In genomic region chr4:17186916-17187315, GRCh38 we compare ENCODE assay signal across 21 cellular contexts.
"Had no signal": no experiment of that assay in that cellular context is flagged by ENCODE, and none has a peak within 500 bp of the region (broad histone marks: within the 10 kb centered on the region; RNA-seq: fewer than 3 reads in every experiment).

No MANE protein-coding gene starts in this region.

- H3K4me1 Mint-ChIP-seq: activated naive CD4-positive, alpha-beta T cell treated with anti-CD3 and anti-CD28 coated beads, Interleukin-2, amount 10 ng/mL, durations not matched to agents 7 days and 5 days; activated naive CD8-positive, alpha-beta T cell treated with anti-CD3 and anti-CD28 coated beads, Interleukin-2, amount 50 U/mL, for 24 hours; stimulated activated naive B cell treated with anti-CD40 and anti-IgM and Interleukin-4, amounts not matched to agents 10 μg/mL and 1 μg/mL and 100 μg/mL, for 72 hours had no signal

- DNase-seq: activated CD4-positive, alpha-beta T cell treated with anti-CD3 and anti-CD28 coated beads, Interleukin-2, amount 50 U/mL, for 1 hour; activated CD4-positive, CD25-positive, alpha-beta regulatory T cell treated with anti-CD3 and anti-CD28 coated beads, Interleukin-2, amount 50 U/mL, for 72 hours; activated CD8-positive, alpha-beta memory T cell treated with anti-CD3 and anti-CD28 coated beads for 24 hours; activated CD8-positive, alpha-beta memory T cell treated with anti-CD3 and anti-CD28 coated beads, Interleukin-2, amount 50 U/mL, for 48 hours; activated effector memory CD4-positive, alpha-beta T cell treated with Interleukin-2 at 50 U/mL for 16 hours; activated naive CD4-positive, alpha-beta T cell treated with anti-CD3 and anti-CD28 coated beads, Interleukin-2, amount 10 ng/mL, durations not matched to agents 7 days and 5 days; activated naive CD8-positive, alpha-beta T cell treated with anti-CD3 and anti-CD28 coated beads, Interleukin-2, amount 50 U/mL, for 24 hours; activated T-cell treated with anti-CD3 and anti-CD28 coated beads, Interleukin-2, amount 50 U/mL, for 48 hours; cortex of kidney; islet precursor cell; left colon; lower lobe of right lung; ovary; spleen; stimulated activated naive B cell treated with anti-CD40 and anti-IgM and Interleukin-4, amounts not matched to agents 10 μg/mL and 1 μg/mL and 100 μg/mL, for 72 hours; T-helper 1 cell; T1000 had no signal

- ATAC-seq: activated naive CD8-positive, alpha-beta T cell treated with anti-CD3 and anti-CD28 coated beads, Interleukin-2, amount 50 U/mL, for 24 hours; esophagus mucosa; gastroesophageal sphincter; left colon; lower lobe of right lung; stimulated activated naive B cell treated with anti-CD40 and anti-IgM and Interleukin-4, amounts not matched to agents 10 μg/mL and 1 μg/mL and 100 μg/mL, for 72 hours had no signal

- H3K4me1 ChIP-seq: gastroesophageal sphincter, lower lobe of right lung, spleen had no signal

- H3K9me3 Mint-ChIP-seq: activated naive CD4-positive, alpha-beta T cell treated with anti-CD3 and anti-CD28 coated beads, Interleukin-2, amount 10 ng/mL, durations not matched to agents 7 days and 5 days; activated naive CD8-positive, alpha-beta T cell treated with anti-CD3 and anti-CD28 coated beads, Interleukin-2, amount 50 U/mL, for 24 hours had no signal

- H3K36me3 Mint-ChIP-seq: activated naive CD4-positive, alpha-beta T cell treated with anti-CD3 and anti-CD28 coated beads, Interleukin-2, amount 10 ng/mL, durations not matched to agents 7 days and 5 days; mesothelial cell of epicardium; stimulated activated naive B cell treated with anti-CD40 and anti-IgM and Interleukin-4, amounts not matched to agents 10 μg/mL and 1 μg/mL and 100 μg/mL, for 72 hours had no signal

- H3K4me3 Mint-ChIP-seq: activated naive CD4-positive, alpha-beta T cell treated with anti-CD3 and anti-CD28 coated beads, Interleukin-2, amount 10 ng/mL, durations not matched to agents 7 days and 5 days; activated naive CD8-positive, alpha-beta T cell treated with anti-CD3 and anti-CD28 coated beads, Interleukin-2, amount 50 U/mL, for 24 hours; mesothelial cell of epicardium; stimulated activated naive B cell treated with anti-CD40 and anti-IgM and Interleukin-4, amounts not matched to agents 10 μg/mL and 1 μg/mL and 100 μg/mL, for 72 hours had no signal

- H3K36me3 ChIP-seq: gastroesophageal sphincter, lower lobe of right lung, ovary, spleen had no signal

- H3K27me3 Mint-ChIP-seq: activated naive CD4-positive, alpha-beta T cell treated with anti-CD3 and anti-CD28 coated beads, Interleukin-2, amount 10 ng/mL, durations not matched to agents 7 days and 5 days; activated naive CD8-positive, alpha-beta T cell treated with anti-CD3 and anti-CD28 coated beads, Interleukin-2, amount 50 U/mL, for 24 hours; stimulated activated naive B cell treated with anti-CD40 and anti-IgM and Interleukin-4, amounts not matched to agents 10 μg/mL and 1 μg/mL and 100 μg/mL, for 72 hours had no signal

- H3K27ac Mint-ChIP-seq: activated naive CD4-positive, alpha-beta T cell treated with anti-CD3 and anti-CD28 coated beads, Interleukin-2, amount 10 ng/mL, durations not matched to agents 7 days and 5 days; activated naive CD8-positive, alpha-beta T cell treated with anti-CD3 and anti-CD28 coated beads, Interleukin-2, amount 50 U/mL, for 24 hours; mesothelial cell of epicardium; stimulated activated naive B cell treated with anti-CD40 and anti-IgM and Interleukin-4, amounts not matched to agents 10 μg/mL and 1 μg/mL and 100 μg/mL, for 72 hours had no signal

- H3K27me3 ChIP-seq: gastroesophageal sphincter, hepatocyte, ovary, spleen had no signal

- H3K4me3 ChIP-seq: gastroesophageal sphincter, hepatocyte, lower lobe of right lung, ovary, spleen had no signal

- H3K27ac ChIP-seq: gastroesophageal sphincter, hepatocyte, lower lobe of right lung, ovary, spleen had no signal

- H3K9me3 ChIP-seq: gastroesophageal sphincter, lower lobe of right lung, ovary had no signal
